ENCODE assay signal across 1 cellular context in genomic region chr17:38848939-38849563, GRCh38.
TF ChIP-seq lines count a peak whose summit lies in the region.

No MANE protein-coding gene starts in this region.

TF ChIP-seq in GM23338, 12 proteins besides CTCF, POLR2A, EP300 and RAD21:
- no peak for TF ChIP-seq REST (IDR thresholded peaks at IDR 0.05; ENCODE audit: unreplicated experiment)
- no peak for TF ChIP-seq EZH2phosphoT487 (IDR thresholded peaks at IDR 0.05; ENCODE audit: unreplicated experiment)
- TF ChIP-seq JUNB (IDR thresholded peaks at IDR 0.05; ENCODE audit: unreplicated experiment): no peak
- TF ChIP-seq ZNF462 (CRISPR knock-in tag; IDR thresholded peaks at IDR 0.05): no peak
